Comparison of ENCODE assay signal across 1 cellular context in the genomic region with DNA sequence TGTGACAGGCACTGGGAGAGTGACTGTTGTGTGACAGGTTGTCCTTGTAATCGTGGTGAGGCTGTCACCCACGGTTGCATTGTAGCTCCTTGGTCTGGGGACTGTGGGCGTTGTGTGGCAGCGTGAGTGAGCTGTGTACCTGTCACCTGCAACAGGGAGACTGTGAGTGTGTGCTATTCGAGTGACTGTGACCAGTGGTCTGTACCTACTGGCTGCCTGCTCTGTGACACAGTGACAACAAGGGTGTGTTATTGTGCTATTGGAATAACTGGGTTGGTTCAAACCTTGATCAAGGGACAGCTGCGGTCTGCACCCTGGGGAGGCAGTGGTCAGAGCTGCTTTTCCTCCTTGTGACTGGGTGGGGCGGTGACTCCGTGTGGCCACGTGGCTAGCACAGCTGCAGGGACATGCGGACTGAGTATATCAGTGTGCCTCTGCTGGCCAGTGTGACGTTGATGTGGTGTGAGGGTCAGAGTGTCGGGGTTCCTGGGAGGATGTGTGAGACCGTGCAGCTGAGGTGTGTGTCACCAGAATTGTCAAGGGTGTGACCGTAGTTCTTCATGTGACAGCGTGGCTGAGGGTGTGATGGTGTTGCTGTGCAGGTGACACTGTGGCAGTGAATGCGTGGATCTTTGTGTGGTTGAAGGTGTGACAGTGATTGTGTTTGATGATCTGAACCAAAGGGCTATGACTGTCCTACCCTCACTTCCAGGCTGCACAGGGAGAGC.
A peak's percentile ranks its signal among the peaks of the same experiment; 100 is the strongest.
TF ChIP-seq lines count a peak whose summit lies in the region.

No MANE protein-coding gene starts in this region.

TF ChIP-seq in HepG2, 621 proteins besides CTCF, POLR2A, EP300 and RAD21 (continued from another document and continues in another):
- TF ChIP-seq, protein P1, sequence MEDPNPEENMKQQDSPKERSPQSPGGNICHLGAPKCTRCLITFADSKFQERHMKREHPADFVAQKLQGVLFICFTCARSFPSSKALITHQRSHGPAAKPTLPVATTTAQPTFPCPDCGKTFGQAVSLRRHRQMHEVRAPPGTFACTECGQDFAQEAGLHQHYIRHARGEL (CRISPR knock-in tag; IDR thresholded peaks at IDR 0.05) = no peak
- TF ChIP-seq SRF (IDR thresholded peaks at IDR 0.05; ENCODE audit: low read depth, low read length) (no peak), KLF12 (CRISPR knock-in tag; IDR thresholded peaks at IDR 0.05; ENCODE audit: borderline replicate concordance) (no peak), MXD4 (CRISPR knock-in tag; IDR thresholded peaks at IDR 0.05) (peak; percentile 95), GLI4 (CRISPR knock-in tag; IDR thresholded peaks at IDR 0.05; ENCODE audit: borderline replicate concordance) (no peak), ZNF614 (CRISPR knock-in tag; IDR thresholded peaks at IDR 0.05; ENCODE audit: borderline replicate concordance) (no peak), TCF7 (IDR thresholded peaks at IDR 0.05; ENCODE audit: low read depth) (no peak), MEIS2 (CRISPR knock-in tag; IDR thresholded peaks at IDR 0.05) (peak; percentile 46; the same call in 1 of the 2 replicates), SATB2 (CRISPR knock-in tag; IDR thresholded peaks at IDR 0.05) (no peak), DPF2 (CRISPR knock-in tag; IDR thresholded peaks at IDR 0.05; ENCODE audit: borderline replicate concordance, low read depth) (no peak), TOE1 (CRISPR knock-in tag; IDR thresholded peaks at IDR 0.05) (no peak), ZBTB38 (CRISPR knock-in tag; IDR thresholded peaks at IDR 0.05) (peak; percentile 76), MYC (CRISPR knock-in tag; IDR thresholded peaks at IDR 0.05; ENCODE audit: borderline replicate concordance) (peak; percentile 93), RFX3 (CRISPR knock-in tag; IDR thresholded peaks at IDR 0.05) (no peak), CBFB (CRISPR knock-in tag; IDR thresholded peaks at IDR 0.05) (no peak; the same call in 1 of the 2 replicates), POGZ (CRISPR knock-in tag; IDR thresholded peaks at IDR 0.05) (no peak), ZNF30 (CRISPR knock-in tag; IDR thresholded peaks at IDR 0.05) (no peak), ZZZ3 (CRISPR knock-in tag; IDR thresholded peaks at IDR 0.05; ENCODE audit: borderline replicate concordance) (no peak), AKAP8 (CRISPR knock-in tag; IDR thresholded peaks at IDR 0.05) (peak; percentile 82; the same call in 1 of the 2 replicates), ZNF709 (CRISPR knock-in tag; IDR thresholded peaks at IDR 0.05) (no peak)
- TF ChIP-seq, protein P2, sequence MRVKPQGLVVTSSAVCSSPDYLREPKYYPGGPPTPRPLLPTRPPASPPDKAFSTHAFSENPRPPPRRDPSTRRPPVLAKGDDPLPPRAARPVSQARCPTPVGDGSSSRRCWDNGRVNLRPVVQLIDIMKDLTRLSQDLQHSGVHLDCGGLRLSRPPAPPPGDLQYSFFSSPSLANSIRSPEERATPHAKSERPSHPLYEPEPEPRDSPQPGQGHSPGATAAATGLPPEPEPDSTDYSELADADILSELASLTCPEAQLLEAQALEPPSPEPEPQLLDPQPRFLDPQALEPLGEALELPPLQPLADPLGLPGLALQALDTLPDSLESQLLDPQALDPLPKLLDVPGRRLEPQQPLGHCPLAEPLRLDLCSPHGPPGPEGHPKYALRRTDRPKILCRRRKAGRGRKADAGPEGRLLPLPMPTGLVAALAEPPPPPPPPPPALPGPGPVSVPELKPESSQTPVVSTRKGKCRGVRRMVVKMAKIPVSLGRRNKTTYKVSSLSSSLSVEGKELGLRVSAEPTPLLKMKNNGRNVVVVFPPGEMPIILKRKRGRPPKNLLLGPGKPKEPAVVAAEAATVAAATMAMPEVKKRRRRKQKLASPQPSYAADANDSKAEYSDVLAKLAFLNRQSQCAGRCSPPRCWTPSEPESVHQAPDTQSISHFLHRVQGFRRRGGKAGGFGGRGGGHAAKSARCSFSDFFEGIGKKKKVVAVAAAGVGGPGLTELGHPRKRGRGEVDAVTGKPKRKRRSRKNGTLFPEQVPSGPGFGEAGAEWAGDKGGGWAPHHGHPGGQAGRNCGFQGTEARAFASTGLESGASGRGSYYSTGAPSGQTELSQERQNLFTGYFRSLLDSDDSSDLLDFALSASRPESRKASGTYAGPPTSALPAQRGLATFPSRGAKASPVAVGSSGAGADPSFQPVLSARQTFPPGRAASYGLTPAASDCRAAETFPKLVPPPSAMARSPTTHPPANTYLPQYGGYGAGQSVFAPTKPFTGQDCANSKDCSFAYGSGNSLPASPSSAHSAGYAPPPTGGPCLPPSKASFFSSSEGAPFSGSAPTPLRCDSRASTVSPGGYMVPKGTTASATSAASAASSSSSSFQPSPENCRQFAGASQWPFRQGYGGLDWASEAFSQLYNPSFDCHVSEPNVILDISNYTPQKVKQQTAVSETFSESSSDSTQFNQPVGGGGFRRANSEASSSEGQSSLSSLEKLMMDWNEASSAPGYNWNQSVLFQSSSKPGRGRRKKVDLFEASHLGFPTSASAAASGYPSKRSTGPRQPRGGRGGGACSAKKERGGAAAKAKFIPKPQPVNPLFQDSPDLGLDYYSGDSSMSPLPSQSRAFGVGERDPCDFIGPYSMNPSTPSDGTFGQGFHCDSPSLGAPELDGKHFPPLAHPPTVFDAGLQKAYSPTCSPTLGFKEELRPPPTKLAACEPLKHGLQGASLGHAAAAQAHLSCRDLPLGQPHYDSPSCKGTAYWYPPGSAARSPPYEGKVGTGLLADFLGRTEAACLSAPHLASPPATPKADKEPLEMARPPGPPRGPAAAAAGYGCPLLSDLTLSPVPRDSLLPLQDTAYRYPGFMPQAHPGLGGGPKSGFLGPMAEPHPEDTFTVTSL (CRISPR knock-in tag; IDR thresholded peaks at IDR 0.05; ENCODE audit: borderline replicate concordance) = no peak
- TF ChIP-seq, protein P3, sequence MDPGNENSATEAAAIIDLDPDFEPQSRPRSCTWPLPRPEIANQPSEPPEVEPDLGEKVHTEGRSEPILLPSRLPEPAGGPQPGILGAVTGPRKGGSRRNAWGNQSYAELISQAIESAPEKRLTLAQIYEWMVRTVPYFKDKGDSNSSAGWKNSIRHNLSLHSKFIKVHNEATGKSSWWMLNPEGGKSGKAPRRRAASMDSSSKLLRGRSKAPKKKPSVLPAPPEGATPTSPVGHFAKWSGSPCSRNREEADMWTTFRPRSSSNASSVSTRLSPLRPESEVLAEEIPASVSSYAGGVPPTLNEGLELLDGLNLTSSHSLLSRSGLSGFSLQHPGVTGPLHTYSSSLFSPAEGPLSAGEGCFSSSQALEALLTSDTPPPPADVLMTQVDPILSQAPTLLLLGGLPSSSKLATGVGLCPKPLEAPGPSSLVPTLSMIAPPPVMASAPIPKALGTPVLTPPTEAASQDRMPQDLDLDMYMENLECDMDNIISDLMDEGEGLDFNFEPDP (CRISPR knock-in tag; conservative IDR thresholded peaks at IDR 0.05) = no peak
- TF ChIP-seq, protein P4, sequence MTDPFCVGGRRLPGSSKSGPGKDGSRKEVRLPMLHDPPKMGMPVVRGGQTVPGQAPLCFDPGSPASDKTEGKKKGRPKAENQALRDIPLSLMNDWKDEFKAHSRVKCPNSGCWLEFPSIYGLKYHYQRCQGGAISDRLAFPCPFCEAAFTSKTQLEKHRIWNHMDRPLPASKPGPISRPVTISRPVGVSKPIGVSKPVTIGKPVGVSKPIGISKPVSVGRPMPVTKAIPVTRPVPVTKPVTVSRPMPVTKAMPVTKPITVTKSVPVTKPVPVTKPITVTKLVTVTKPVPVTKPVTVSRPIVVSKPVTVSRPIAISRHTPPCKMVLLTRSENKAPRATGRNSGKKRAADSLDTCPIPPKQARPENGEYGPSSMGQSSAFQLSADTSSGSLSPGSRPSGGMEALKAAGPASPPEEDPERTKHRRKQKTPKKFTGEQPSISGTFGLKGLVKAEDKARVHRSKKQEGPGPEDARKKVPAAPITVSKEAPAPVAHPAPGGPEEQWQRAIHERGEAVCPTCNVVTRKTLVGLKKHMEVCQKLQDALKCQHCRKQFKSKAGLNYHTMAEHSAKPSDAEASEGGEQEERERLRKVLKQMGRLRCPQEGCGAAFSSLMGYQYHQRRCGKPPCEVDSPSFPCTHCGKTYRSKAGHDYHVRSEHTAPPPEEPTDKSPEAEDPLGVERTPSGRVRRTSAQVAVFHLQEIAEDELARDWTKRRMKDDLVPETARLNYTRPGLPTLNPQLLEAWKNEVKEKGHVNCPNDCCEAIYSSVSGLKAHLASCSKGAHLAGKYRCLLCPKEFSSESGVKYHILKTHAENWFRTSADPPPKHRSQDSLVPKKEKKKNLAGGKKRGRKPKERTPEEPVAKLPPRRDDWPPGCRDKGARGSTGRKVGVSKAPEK (CRISPR knock-in tag; IDR thresholded peaks at IDR 0.05; ENCODE audit: borderline replicate concordance) = peak; percentile 77
- TF ChIP-seq, protein P5, sequence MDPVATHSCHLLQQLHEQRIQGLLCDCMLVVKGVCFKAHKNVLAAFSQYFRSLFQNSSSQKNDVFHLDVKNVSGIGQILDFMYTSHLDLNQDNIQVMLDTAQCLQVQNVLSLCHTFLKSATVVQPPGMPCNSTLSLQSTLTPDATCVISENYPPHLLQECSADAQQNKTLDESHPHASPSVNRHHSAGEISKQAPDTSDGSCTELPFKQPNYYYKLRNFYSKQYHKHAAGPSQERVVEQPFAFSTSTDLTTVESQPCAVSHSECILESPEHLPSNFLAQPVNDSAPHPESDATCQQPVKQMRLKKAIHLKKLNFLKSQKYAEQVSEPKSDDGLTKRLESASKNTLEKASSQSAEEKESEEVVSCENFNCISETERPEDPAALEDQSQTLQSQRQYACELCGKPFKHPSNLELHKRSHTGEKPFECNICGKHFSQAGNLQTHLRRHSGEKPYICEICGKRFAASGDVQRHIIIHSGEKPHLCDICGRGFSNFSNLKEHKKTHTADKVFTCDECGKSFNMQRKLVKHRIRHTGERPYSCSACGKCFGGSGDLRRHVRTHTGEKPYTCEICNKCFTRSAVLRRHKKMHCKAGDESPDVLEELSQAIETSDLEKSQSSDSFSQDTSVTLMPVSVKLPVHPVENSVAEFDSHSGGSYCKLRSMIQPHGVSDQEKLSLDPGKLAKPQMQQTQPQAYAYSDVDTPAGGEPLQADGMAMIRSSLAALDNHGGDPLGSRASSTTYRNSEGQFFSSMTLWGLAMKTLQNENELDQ (CRISPR knock-in tag; IDR thresholded peaks at IDR 0.05; ENCODE audit: borderline replicate concordance) = no peak
- TF ChIP-seq, protein P6, sequence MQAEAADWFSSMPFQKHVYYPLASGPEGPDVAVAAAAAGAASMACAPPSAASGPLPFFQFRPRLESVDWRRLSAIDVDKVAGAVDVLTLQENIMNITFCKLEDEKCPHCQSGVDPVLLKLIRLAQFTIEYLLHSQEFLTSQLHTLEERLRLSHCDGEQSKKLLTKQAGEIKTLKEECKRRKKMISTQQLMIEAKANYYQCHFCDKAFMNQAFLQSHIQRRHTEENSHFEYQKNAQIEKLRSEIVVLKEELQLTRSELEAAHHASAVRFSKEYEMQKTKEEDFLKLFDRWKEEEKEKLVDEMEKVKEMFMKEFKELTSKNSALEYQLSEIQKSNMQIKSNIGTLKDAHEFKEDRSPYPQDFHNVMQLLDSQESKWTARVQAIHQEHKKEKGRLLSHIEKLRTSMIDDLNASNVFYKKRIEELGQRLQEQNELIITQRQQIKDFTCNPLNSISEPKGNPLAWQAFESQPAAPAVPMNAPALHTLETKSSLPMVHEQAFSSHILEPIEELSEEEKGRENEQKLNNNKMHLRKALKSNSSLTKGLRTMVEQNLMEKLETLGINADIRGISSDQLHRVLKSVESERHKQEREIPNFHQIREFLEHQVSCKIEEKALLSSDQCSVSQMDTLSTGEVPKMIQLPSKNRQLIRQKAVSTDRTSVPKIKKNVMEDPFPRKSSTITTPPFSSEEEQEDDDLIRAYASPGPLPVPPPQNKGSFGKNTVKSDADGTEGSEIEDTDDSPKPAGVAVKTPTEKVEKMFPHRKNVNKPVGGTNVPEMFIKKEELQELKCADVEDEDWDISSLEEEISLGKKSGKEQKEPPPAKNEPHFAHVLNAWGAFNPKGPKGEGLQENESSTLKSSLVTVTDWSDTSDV (CRISPR knock-in tag; IDR thresholded peaks at IDR 0.05) = no peak
- TF ChIP-seq, protein P7, sequence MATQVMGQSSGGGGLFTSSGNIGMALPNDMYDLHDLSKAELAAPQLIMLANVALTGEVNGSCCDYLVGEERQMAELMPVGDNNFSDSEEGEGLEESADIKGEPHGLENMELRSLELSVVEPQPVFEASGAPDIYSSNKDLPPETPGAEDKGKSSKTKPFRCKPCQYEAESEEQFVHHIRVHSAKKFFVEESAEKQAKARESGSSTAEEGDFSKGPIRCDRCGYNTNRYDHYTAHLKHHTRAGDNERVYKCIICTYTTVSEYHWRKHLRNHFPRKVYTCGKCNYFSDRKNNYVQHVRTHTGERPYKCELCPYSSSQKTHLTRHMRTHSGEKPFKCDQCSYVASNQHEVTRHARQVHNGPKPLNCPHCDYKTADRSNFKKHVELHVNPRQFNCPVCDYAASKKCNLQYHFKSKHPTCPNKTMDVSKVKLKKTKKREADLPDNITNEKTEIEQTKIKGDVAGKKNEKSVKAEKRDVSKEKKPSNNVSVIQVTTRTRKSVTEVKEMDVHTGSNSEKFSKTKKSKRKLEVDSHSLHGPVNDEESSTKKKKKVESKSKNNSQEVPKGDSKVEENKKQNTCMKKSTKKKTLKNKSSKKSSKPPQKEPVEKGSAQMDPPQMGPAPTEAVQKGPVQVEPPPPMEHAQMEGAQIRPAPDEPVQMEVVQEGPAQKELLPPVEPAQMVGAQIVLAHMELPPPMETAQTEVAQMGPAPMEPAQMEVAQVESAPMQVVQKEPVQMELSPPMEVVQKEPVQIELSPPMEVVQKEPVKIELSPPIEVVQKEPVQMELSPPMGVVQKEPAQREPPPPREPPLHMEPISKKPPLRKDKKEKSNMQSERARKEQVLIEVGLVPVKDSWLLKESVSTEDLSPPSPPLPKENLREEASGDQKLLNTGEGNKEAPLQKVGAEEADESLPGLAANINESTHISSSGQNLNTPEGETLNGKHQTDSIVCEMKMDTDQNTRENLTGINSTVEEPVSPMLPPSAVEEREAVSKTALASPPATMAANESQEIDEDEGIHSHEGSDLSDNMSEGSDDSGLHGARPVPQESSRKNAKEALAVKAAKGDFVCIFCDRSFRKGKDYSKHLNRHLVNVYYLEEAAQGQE (IDR thresholded peaks at IDR 0.05; ENCODE audit: borderline replicate concordance in 1 of 2, low read depth in 1 of 2, low read length in 2 of 2) = no peak
- TF ChIP-seq, protein P8, sequence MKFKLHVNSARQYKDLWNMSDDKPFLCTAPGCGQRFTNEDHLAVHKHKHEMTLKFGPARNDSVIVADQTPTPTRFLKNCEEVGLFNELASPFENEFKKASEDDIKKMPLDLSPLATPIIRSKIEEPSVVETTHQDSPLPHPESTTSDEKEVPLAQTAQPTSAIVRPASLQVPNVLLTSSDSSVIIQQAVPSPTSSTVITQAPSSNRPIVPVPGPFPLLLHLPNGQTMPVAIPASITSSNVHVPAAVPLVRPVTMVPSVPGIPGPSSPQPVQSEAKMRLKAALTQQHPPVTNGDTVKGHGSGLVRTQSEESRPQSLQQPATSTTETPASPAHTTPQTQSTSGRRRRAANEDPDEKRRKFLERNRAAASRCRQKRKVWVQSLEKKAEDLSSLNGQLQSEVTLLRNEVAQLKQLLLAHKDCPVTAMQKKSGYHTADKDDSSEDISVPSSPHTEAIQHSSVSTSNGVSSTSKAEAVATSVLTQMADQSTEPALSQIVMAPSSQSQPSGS (CRISPR knock-in tag; IDR thresholded peaks at IDR 0.05) = no peak
- TF ChIP-seq, protein P9, sequence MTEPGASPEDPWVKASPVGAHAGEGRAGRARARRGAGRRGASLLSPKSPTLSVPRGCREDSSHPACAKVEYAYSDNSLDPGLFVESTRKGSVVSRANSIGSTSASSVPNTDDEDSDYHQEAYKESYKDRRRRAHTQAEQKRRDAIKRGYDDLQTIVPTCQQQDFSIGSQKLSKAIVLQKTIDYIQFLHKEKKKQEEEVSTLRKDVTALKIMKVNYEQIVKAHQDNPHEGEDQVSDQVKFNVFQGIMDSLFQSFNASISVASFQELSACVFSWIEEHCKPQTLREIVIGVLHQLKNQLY (CRISPR knock-in tag; IDR thresholded peaks at IDR 0.05) = peak; percentile 55; the same call in 1 of the 2 replicates
- TF ChIP-seq, protein P10, sequence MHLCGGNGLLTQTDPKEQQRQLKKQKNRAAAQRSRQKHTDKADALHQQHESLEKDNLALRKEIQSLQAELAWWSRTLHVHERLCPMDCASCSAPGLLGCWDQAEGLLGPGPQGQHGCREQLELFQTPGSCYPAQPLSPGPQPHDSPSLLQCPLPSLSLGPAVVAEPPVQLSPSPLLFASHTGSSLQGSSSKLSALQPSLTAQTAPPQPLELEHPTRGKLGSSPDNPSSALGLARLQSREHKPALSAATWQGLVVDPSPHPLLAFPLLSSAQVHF (CRISPR knock-in tag; IDR thresholded peaks at IDR 0.05) = no peak
